7 cellular contexts compared by ENCODE assay signal in the genomic region with DNA sequence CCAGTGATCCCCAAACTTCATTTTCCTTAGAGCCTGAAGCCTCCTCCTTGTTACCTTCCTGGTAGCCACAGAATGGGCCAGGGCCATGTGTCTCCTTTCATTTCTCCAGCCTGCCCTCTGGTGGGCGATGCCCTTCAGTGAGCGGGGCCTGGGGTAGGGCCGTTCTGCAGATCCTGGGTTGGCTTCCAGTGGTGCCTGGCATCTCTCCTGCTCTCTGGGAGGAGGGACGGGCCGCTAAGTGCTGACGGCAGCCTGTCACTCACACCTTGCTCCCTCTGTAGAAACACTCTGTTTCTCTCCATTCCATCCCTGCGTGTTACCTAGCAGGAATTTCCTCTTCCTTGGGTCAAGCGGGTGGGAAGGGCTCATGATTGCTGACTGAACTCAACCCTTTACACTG.
A peak's percentile ranks its signal among the peaks of the same experiment; 100 is the strongest.
DNase-seq lines count a peak whose midpoint lies in the region; ATAC-seq, FAIRE-seq and TF ChIP-seq lines count a peak whose summit lies in the region.

No MANE protein-coding gene starts in this region.

- TF ChIP-seq POLR2A in IMR-90 (IDR thresholded peaks at IDR 0.05; ENCODE audit: low read depth, low read length): no peak

- peak overlapping the region; percentile 42 for H2AK9ac ChIP-seq in IMR-90 (replicated peaks; ENCODE audit: low read depth, low read length, poor library complexity)

- H2BK20ac ChIP-seq in IMR-90 (ENCODE audit: low read depth, low read length): peak overlapping the region; percentile 87

- peak overlapping the region; percentile 95 for H2AK5ac ChIP-seq in IMR-90 (ENCODE audit: low read depth, low read length)

- peak overlapping the region; percentile 71 for H3K18ac ChIP-seq in IMR-90 (ENCODE audit: low read depth, low read length)

- H2BK5ac ChIP-seq in IMR-90 (ENCODE audit: low read depth, low read length, poor library complexity, severe bottlenecking): peak overlapping the region; percentile 94

- peak; percentile 77 for TF ChIP-seq RAD21 in IMR-90 (IDR thresholded peaks at IDR 0.05; ENCODE audit: low read length)

- peaks cover 11% of the 10 kb centered on the region for H3K4me1 Mint-ChIP-seq in stimulated activated memory B cell treated with anti-CD40 and anti-IgM and Interleukin-4, amounts not matched to agents 10 μg/mL and 1 μg/mL and 100 μg/mL, for 72 hours

- H3K23ac ChIP-seq in IMR-90 (ENCODE audit: low read depth, low read length): peak overlapping the region; percentile 59

- H3K9me1 ChIP-seq in IMR-90 (ENCODE audit: insufficient read depth, low read length): peaks cover 30% of the 10 kb centered on the region

- H4K91ac ChIP-seq in IMR-90 (ENCODE audit: insufficient read depth, low read depth, low read length): peak overlapping the region; percentile 89

- H3K14ac ChIP-seq in IMR-90 (replicated peaks; ENCODE audit: low read depth, low read length): peak overlapping the region; percentile 3

- ATAC-seq in IMR-90 (ENCODE audit: low read depth) (peak; percentile 77), HG02759 (IDR thresholded peaks at IDR 0.05; ENCODE audit: unreplicated experiment) (no peak)
- ATAC-seq in stimulated activated memory B cell treated with anti-CD40 and anti-IgM and Interleukin-4, amounts not matched to agents 10 μg/mL and 1 μg/mL and 100 μg/mL, for 72 hours: peak; percentile 73

- in situ Hi-C loops in IMR-90 (cut with MboI; ENCODE audit: low sequenced_read_pairs): loop anchor here (5.0 to 25.0 kb wide), 4 partner anchors 228 to 623 kb away; a partner anchor contains a TSS

- dilution Hi-C loops in IMR-90 (cut with HindIII; ENCODE audit: low sequenced_read_pairs, unreplicated experiment): no loop called here

- H3K9ac ChIP-seq in IMR-90 (ENCODE audit: low read depth, low read length): peak overlapping the region; percentile 12

- H2BK15ac ChIP-seq in IMR-90 (ENCODE audit: low read depth, low read length): peak overlapping the region; percentile 92; the same call in 2 of the 3 replicates

- peaks cover 44% of the 10 kb centered on the region for H3K4me1 ChIP-seq in IMR-90 (ENCODE audit: control insufficient read depth, insufficient read depth, low read length)

- peak overlapping the region; percentile 46 for H3K56ac ChIP-seq in IMR-90 (ENCODE audit: extremely low read depth, insufficient read depth, low read length)

- H3K36me3 ChIP-seq in IMR-90 (ENCODE audit: control insufficient read depth, insufficient read depth, low read length): no peaks in the 10 kb centered on the region
- no peaks in the 10 kb centered on the region for H3K36me3 ChIP-seq in bronchial epithelial cell (ENCODE audit: control insufficient read depth, insufficient read depth, low read length)

- H3K27ac Mint-ChIP-seq in stimulated activated memory B cell treated with anti-CD40 and anti-IgM and Interleukin-4, amounts not matched to agents 10 μg/mL and 1 μg/mL and 100 μg/mL, for 72 hours: no peak overlapping the region

- no peaks in the 10 kb centered on the region for H4K20me1 ChIP-seq in IMR-90 (ENCODE audit: insufficient read depth, low read length)

- FAIRE-seq in bronchial epithelial cell (lab: Jason Lieb, UNC): peak; percentile 36

- H3K36me3 Mint-ChIP-seq in stimulated activated memory B cell treated with anti-CD40 and anti-IgM and Interleukin-4, amounts not matched to agents 10 μg/mL and 1 μg/mL and 100 μg/mL, for 72 hours: no peaks in the 10 kb centered on the region

- no peaks in the 10 kb centered on the region for H3K9me3 ChIP-seq in IMR-90 (ENCODE audit: control insufficient read depth, insufficient read depth, low read length)

- DNase-seq in ELF-1 (ENCODE audit: low read depth, low spot score) (peak; percentile 87), IMR-90 (peak; percentile 73), OCI-M1 (lab: John Stamatoyannopoulos, UW) (peak; percentile 63), bronchial epithelial cell (ENCODE audit: low read depth) (peak; percentile 8), kidney tubule cell (ENCODE audit: low spot score) (peak; percentile 66)

- peak overlapping the region; percentile 76 for H2AFZ ChIP-seq in IMR-90 (replicated peaks; ENCODE audit: low read length, poor library complexity)

- H3K27me3 ChIP-seq in IMR-90 (ENCODE audit: control insufficient read depth, insufficient read depth, low read length) (no peaks in the 10 kb centered on the region), bronchial epithelial cell (ENCODE audit: control insufficient read depth, insufficient read depth, low read length) (peaks cover 2% of the 10 kb centered on the region)

- H3K4me2 ChIP-seq in IMR-90 (ENCODE audit: low read depth, low read length): peak overlapping the region; percentile 19

- H4K5ac ChIP-seq in IMR-90 (ENCODE audit: low read depth, low read length): peak overlapping the region; percentile 38

- H3K4me3 ChIP-seq in IMR-90 (ENCODE audit: insufficient read depth, low read depth, low read length) (no peak overlapping the region), bronchial epithelial cell (ENCODE audit: low read depth, low read length) (no peak overlapping the region)

- peak overlapping the region; percentile 78 for H3K4ac ChIP-seq in IMR-90 (ENCODE audit: low read depth, low read length)

- peak; percentile 72 for TF ChIP-seq CTCF in IMR-90 (conservative IDR thresholded peaks at IDR 0.05; ENCODE audit: low read depth, low read length)
- TF ChIP-seq CTCF in bronchial epithelial cell (IDR thresholded peaks at IDR 0.05; ENCODE audit: insufficient read depth, low read length, severe bottlenecking): peak; percentile 45

- H3K4me3 Mint-ChIP-seq in stimulated activated memory B cell treated with anti-CD40 and anti-IgM and Interleukin-4, amounts not matched to agents 10 μg/mL and 1 μg/mL and 100 μg/mL, for 72 hours: no peak overlapping the region

- peaks cover 6% of the 10 kb centered on the region for H3K9me3 Mint-ChIP-seq in stimulated activated memory B cell treated with anti-CD40 and anti-IgM and Interleukin-4, amounts not matched to agents 10 μg/mL and 1 μg/mL and 100 μg/mL, for 72 hours

- CTCF ChIA-PET in IMR-90 (lab: Yijun Ruan, JAX): interaction anchor here (1.0 to 1.3 kb wide), 2 partner anchors 9 to 298 kb away, joined by 3 to 4 read pairs; no protein-coding TSS in a partner anchor

- intact Hi-C loops in IMR-90 (cut with micrococcal nuclease): loop anchor here (1.0 to 10.0 kb wide), 5 partner anchors 36 to 340 kb away; no protein-coding TSS in a partner anchor

- H2BK120ac ChIP-seq in IMR-90 (ENCODE audit: low read depth, low read length): peak overlapping the region; percentile 81

- H4K8ac ChIP-seq in IMR-90 (ENCODE audit: low read depth in 2 of 2, low read length in 2 of 2): peak overlapping the region; percentile 76 to 87

- POLR2A ChIA-PET in IMR-90 (lab: Charles Lee; ENCODE audit: unreplicated experiment): no interaction called here

- 13% methylated on average over 3 of the region's 8 CpGs; no CpG with 5 or more reads in 1 of the 2 experiments for WGBS in IMR-90 (ENCODE audit: extremely low coverage in 2 of 2, insufficient read length in 1 of 2), 2 experiments

- peaks cover 29% of the 10 kb centered on the region for H3K27me3 Mint-ChIP-seq in stimulated activated memory B cell treated with anti-CD40 and anti-IgM and Interleukin-4, amounts not matched to agents 10 μg/mL and 1 μg/mL and 100 μg/mL, for 72 hours

- BruUV-seq in IMR-90 (replicated peaks; lab: Mats Ljungman, UMichigan): no TSS peak

- peak overlapping the region; percentile 64 for H3K27ac ChIP-seq in IMR-90 (ENCODE audit: insufficient read depth, low read length)

- H3K79me1 ChIP-seq in IMR-90 (ENCODE audit: low read depth in 1 of 2, low read length in 2 of 2): peaks cover 4 to 25% of the 10 kb centered on the region in 2 experiments; a peak in 2 of 4 replicates

TF ChIP-seq in IMR-90, 13 proteins besides CTCF, POLR2A, EP300 and RAD21:
- TF ChIP-seq, protein P1, sequence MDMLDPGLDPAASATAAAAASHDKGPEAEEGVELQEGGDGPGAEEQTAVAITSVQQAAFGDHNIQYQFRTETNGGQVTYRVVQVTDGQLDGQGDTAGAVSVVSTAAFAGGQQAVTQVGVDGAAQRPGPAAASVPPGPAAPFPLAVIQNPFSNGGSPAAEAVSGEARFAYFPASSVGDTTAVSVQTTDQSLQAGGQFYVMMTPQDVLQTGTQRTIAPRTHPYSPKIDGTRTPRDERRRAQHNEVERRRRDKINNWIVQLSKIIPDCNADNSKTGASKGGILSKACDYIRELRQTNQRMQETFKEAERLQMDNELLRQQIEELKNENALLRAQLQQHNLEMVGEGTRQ (IDR thresholded peaks at IDR 0.05; ENCODE audit: low read depth, low read length): no peak
- TF ChIP-seq SMC3 (IDR thresholded peaks at IDR 0.05; ENCODE audit: low read depth, low read length): peak; percentile 86
- no peak for TF ChIP-seq BHLHE40 (IDR thresholded peaks at IDR 0.05; ENCODE audit: low read depth, low read length)
- no peak for TF ChIP-seq MAFK (IDR thresholded peaks at IDR 0.05; ENCODE audit: low read depth, low read length)

Comparison
In these comparisons a context has a peak if more than half of its experiments do, and no peak if none do; other contexts are left out.
1. DNase-seq: peak in every context shown above with its lines; median percentile 87 in ELF-1; 73 in IMR-90; 66 in kidney tubule cell; 63 in OCI-M1; 8 in bronchial epithelial cell.